In the genomic region with DNA sequence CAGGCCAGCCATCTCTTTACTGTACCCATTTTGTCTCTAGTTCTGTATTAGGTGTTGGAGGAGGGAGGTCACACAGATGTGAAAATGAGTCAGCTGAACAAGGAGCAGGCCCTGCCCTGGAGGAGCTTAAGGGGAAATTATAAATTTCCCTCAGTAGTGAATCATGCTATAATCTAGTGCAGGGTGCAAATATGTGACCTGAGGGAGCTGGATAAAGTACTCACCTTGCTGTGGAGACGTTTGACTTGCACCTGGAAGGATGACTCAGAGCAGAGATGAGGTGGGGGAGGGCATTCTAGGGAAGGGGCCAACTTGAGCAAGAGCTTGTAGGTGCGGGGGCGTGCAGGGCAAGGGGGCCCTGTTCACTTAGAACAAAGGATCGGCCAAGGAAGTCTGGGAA, we compare ENCODE assay signal across 20 cellular contexts.
DNase-seq lines count a peak whose midpoint lies in the region; ATAC-seq and TF ChIP-seq lines count a peak whose summit lies in the region.
"Had no signal": no experiment of that assay in that cellular context is flagged by ENCODE, and none has a peak within 500 bp of the region (broad histone marks: within the 10 kb centered on the region; RNA-seq: fewer than 3 reads in every experiment).

No MANE protein-coding gene starts in this region.

- H3K9me3 ChIP-seq in H9 (ENCODE audit: control insufficient read depth, low read depth, low read length) (no peaks in the 10 kb centered on the region), SK-N-MC (ENCODE audit: low read depth, low read length) (no peaks in the 10 kb centered on the region), neural progenitor cell (ENCODE audit: low read depth) (no peaks in the 10 kb centered on the region)
- H3K9me3 ChIP-seq: heart left ventricle, MG63, upper lobe of left lung had no signal

- no peak overlapping the region for H2BK20ac ChIP-seq in H9 (ENCODE audit: low read depth, low read length, poor library complexity, severe bottlenecking)

- no peak overlapping the region for H2BK120ac ChIP-seq in H9 (ENCODE audit: low read depth, low read length, poor library complexity, severe bottlenecking)

- no peak overlapping the region for H4K5ac ChIP-seq in H9 (ENCODE audit: insufficient read length, low read depth, low read length)

- H3K27ac Mint-ChIP-seq in H9, result peak overlapping the region; percentile 3 to 14 (median 14); a peak in 5 of 7 replicates
- H3K27ac Mint-ChIP-seq in neural progenitor cell, result peak overlapping the region; percentile 88
- H3K27ac Mint-ChIP-seq: activated T-helper 2 cell treated with anti-CD3 and anti-CD28 coated beads, Interferon-gamma antibody, Interleukin-2, Interleukin-4, amounts not matched to agents 10 μg/mL and 5 μg/mL and 100 μg/mL, durations not matched to agents 14 hours and 24 hours and 36 hours; naive B cell had no signal

- no CpG with 5 or more reads among the region's 4 CpGs for WGBS in H9 (ENCODE audit: extremely low coverage, insufficient read length, low lambda C conversion rate)

- H3K79me2 ChIP-seq in H9 (ENCODE audit: insufficient read depth, low read length), result no peaks in the 10 kb centered on the region
- no peaks in the 10 kb centered on the region for H3K79me2 ChIP-seq in neural progenitor cell (ENCODE audit: low read depth)

- no peak overlapping the region for H3K9ac ChIP-seq in H9 (ENCODE audit: extremely low read depth, insufficient read length, low read length)
- H3K9ac ChIP-seq in SK-N-MC (ENCODE audit: insufficient read length), result no peak overlapping the region
- no peak overlapping the region for H3K9ac ChIP-seq in neural progenitor cell

- no peak overlapping the region for H2BK5ac ChIP-seq in H9 (ENCODE audit: insufficient read length, low read length)

- H3K36me3 ChIP-seq in SK-N-MC (ENCODE audit: insufficient read depth, low read length) (peaks cover 7% of the 10 kb centered on the region), neural progenitor cell (no peaks in the 10 kb centered on the region)
- H3K36me3 ChIP-seq: heart left ventricle, MG63, upper lobe of left lung had no signal

- DNase-seq in H9, result no peak
- no peak for DNase-seq in SK-N-MC (ENCODE audit: low read depth, low spot score)
- no peak for DNase-seq in neural progenitor cell (ENCODE audit: low spot score)
- DNase-seq in NCI-H446 (lab: John Stamatoyannopoulos, UW), result no peak
- no peak for DNase-seq in substantia nigra (lab: John Stamatoyannopoulos, UW)
- no peak for DNase-seq in DMS 273 (lab: John Stamatoyannopoulos, UW; ENCODE audit: unreplicated experiment)
- DNase-seq in NCI-H1105 (lab: John Stamatoyannopoulos, UW), result no peak
- DNase-seq: activated CD4-positive, CD25-positive, alpha-beta regulatory T cell treated with anti-CD3 and anti-CD28 coated beads, Interleukin-2, amount 50 U/mL, for 72 hours; heart left ventricle; MG63; naive B cell; NCI-H146; NCI-H2171 treated with DMSO at 0.1 percent for 48 hours; NCI-H748 treated with DMSO at 0.1 percent for 48 hours; posterior cingulate gyrus; stimulated activated naive CD4-positive, alpha-beta T cell; T1000; upper lobe of left lung had no signal

- H3K27ac ChIP-seq in H9 (ENCODE audit: insufficient read length, low read depth, low read length) (no peak overlapping the region), SK-N-MC (peak overlapping the region; percentile 12; the same call in 1 of the 2 replicates), neural progenitor cell (no peak overlapping the region), substantia nigra (ENCODE audit: low read depth, low read length, poor library complexity, severe bottlenecking) (no peak overlapping the region)
- H3K27ac ChIP-seq: heart left ventricle, upper lobe of left lung had no signal

- H4K8ac ChIP-seq in H9 (replicated peaks; ENCODE audit: insufficient read length, low read depth, low read length), result no peak overlapping the region

- H4K20me1 ChIP-seq in H9 (ENCODE audit: control insufficient read depth, insufficient read depth, insufficient read length) (no peaks in the 10 kb centered on the region), neural progenitor cell (ENCODE audit: low read depth) (no peaks in the 10 kb centered on the region)

- H3K14ac ChIP-seq in H9 (ENCODE audit: insufficient read depth, low read length), result no peak overlapping the region

- peaks cover 2 to 3% of the 10 kb centered on the region in 2 experiments; a peak in 2 of 5 replicates for H3K9me3 Mint-ChIP-seq in H9
- H3K9me3 Mint-ChIP-seq in neural progenitor cell, result peaks cover 17% of the 10 kb centered on the region
- H3K9me3 Mint-ChIP-seq: activated T-helper 2 cell treated with anti-CD3 and anti-CD28 coated beads, Interferon-gamma antibody, Interleukin-2, Interleukin-4, amounts not matched to agents 10 μg/mL and 5 μg/mL and 100 μg/mL, durations not matched to agents 14 hours and 24 hours and 36 hours had no signal

- TF ChIP-seq CTCF in H9 (conservative IDR thresholded peaks at IDR 0.05) (no peak), neural progenitor cell (IDR thresholded peaks at IDR 0.05) (no peak)

- H3K4me3 ChIP-seq in SK-N-MC (no peak overlapping the region), neural progenitor cell (no peak overlapping the region)
- H3K4me3 ChIP-seq: heart left ventricle, MG63, upper lobe of left lung had no signal

- H3K4me1 ChIP-seq in H9 (ENCODE audit: insufficient read depth, low read length) (no peaks in the 10 kb centered on the region; the same call in 1 of the 2 replicates), neural progenitor cell (peaks cover 16% of the 10 kb centered on the region)
- H3K4me1 ChIP-seq: heart left ventricle had no signal

- no peak overlapping the region for H2AK5ac ChIP-seq in H9 (ENCODE audit: insufficient read length, low read length)

- H3F3A ChIP-seq in neural progenitor cell (ENCODE audit: low read depth), result no peaks in the 10 kb centered on the region

- H3K23ac ChIP-seq in H9 (ENCODE audit: insufficient read length, low read depth, low read length), result no peak overlapping the region

- H3K4me1 Mint-ChIP-seq in H9 (peaks cover 19 to 32% of the 10 kb centered on the region in 2 experiments), neural progenitor cell (peaks cover 54% of the 10 kb centered on the region)

- ATAC-seq in esophagus mucosa, result peak; percentile 92
- ATAC-seq: heart left ventricle had no signal

- H3K4ac ChIP-seq in H9 (ENCODE audit: low read depth, low read length), result no peak overlapping the region

- no peak overlapping the region for H3T11ph ChIP-seq in H9 (ENCODE audit: low read length)

- H3K56ac ChIP-seq in H9 (ENCODE audit: insufficient read length, low read depth, low read length), result no peak overlapping the region

- H2AFZ ChIP-seq in H9 (ENCODE audit: low read length) (no peak overlapping the region), neural progenitor cell (replicated peaks) (no peak overlapping the region)

- no peak overlapping the region for H3K4me2 ChIP-seq in H9 (ENCODE audit: insufficient read depth, insufficient read length, low read length)
- no peak overlapping the region for H3K4me2 ChIP-seq in neural progenitor cell

- no peaks in the 10 kb centered on the region for H3K79me1 ChIP-seq in H9 (ENCODE audit: insufficient read depth, low read depth, low read length, poor library complexity, severe bottlenecking)

- H3K27me3 ChIP-seq in H9 (ENCODE audit: insufficient read depth, low read length) (no peaks in the 10 kb centered on the region), neural progenitor cell (no peaks in the 10 kb centered on the region)
- H3K27me3 ChIP-seq: heart left ventricle, MG63, upper lobe of left lung had no signal

- no peak overlapping the region for H4K91ac ChIP-seq in H9 (ENCODE audit: insufficient read length, low read depth, low read length)

- H3K23me2 ChIP-seq in H9 (ENCODE audit: insufficient read length, low read depth, low read length, poor library complexity, severe bottlenecking), result no peaks in the 10 kb centered on the region

- H3K4me3 Mint-ChIP-seq in H9, result no peak overlapping the region
- no peak overlapping the region for H3K4me3 Mint-ChIP-seq in neural progenitor cell

- H2BK12ac ChIP-seq in H9 (ENCODE audit: insufficient read length, low read depth, low read length), result no peak overlapping the region

- no peak overlapping the region for H3K18ac ChIP-seq in H9 (ENCODE audit: insufficient read length, low read depth, low read length)

- no peaks in the 10 kb centered on the region for H3K27me3 Mint-ChIP-seq in H9 (ENCODE audit: low read depth)
- no peaks in the 10 kb centered on the region for H3K27me3 Mint-ChIP-seq in neural progenitor cell (ENCODE audit: insufficient read depth, low read depth)

- H2BK15ac ChIP-seq in H9 (ENCODE audit: low read depth, low read length), result no peak overlapping the region

- H3K36me3 Mint-ChIP-seq in H9 (ENCODE audit: insufficient read depth in 1 of 3, low read depth in 3 of 3) (peaks cover 0 to 7% (median 3%) of the 10 kb centered on the region in 3 experiments; a peak in 3 of 7 replicates), neural progenitor cell (peaks cover 3% of the 10 kb centered on the region)
- H3K36me3 Mint-ChIP-seq: naive B cell had no signal
